Comparison of ENCODE assay signal across 14 cellular contexts in the genomic region with DNA sequence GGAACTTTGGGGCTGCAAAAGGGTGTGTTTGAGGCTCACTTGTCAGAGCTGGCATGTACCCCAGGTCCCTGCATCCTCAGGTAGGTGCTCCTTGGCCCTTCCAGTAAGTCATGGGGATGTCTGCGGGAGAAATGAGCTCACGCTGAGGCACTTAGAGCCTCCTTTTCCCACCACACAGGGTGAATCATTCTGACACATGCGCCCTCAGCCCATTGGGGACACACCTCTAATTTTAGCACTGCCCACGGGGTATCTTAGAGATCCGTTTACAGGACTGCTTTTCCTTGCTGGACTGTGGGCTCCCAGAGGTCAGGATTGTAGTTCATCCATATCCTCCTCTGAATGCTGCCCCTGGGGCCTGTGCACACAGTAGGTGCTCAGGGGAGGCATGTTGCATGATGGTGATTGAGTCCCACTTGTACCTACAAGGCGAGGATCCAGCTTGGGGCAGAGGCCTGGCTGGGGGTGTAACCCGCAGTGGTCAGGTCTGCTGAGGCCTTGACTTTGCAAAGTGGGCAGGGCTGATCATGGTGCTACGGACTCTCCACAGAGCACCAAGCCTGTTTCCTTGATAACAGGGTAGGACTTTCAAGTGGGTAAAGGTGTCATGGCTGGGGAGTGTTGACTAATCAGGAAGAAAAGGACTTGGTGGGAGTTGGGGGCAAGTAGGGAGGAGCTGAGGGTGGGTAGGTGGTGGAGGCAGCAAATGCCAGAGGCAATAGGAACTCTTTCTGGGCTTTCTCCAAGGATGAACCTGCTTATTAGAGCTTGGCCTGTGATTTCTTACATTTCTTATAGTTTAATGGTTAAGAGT. TPM values are rescaled to one million over a fixed set of nuclear protein-coding genes. Genes with fewer than 3 reads are reported as not detected.
DNase-seq lines count a peak whose midpoint lies in the region; ATAC-seq and TF ChIP-seq lines count a peak whose summit lies in the region.
"Had no signal": no experiment of that assay in that cellular context is flagged by ENCODE, and none has a peak within 500 bp of the region (broad histone marks: within the 10 kb centered on the region; RNA-seq: fewer than 3 reads in every experiment).

No MANE protein-coding gene starts in this region.

- no peak for TF ChIP-seq EP300 in sigmoid colon (IDR thresholded peaks at IDR 0.05)

- TF ChIP-seq POLR2A in sigmoid colon (IDR thresholded peaks at IDR 0.05): no peak

- no peak overlapping the region for H3K27ac Mint-ChIP-seq in endothelial cell (ENCODE audit: unreplicated experiment)
- H3K27ac Mint-ChIP-seq: stimulated activated memory B cell treated with anti-CD40 and anti-IgM and Interleukin-4, amounts not matched to agents 10 μg/mL and 1 μg/mL and 100 μg/mL, for 72 hours had no signal

- no peak for ATAC-seq in GM19395 (IDR thresholded peaks at IDR 0.05; ENCODE audit: unreplicated experiment)
- no peak for ATAC-seq in GM21576 (IDR thresholded peaks at IDR 0.05; ENCODE audit: unreplicated experiment)
- ATAC-seq: stimulated activated memory B cell treated with anti-CD40 and anti-IgM and Interleukin-4, amounts not matched to agents 10 μg/mL and 1 μg/mL and 100 μg/mL, for 72 hours had no signal

- DNase-seq in EH (ENCODE audit: low read depth) (peak; percentile 58), M059J (ENCODE audit: low read depth) (peak; percentile 94), endothelial cell (ENCODE audit: low spot score) (no peak), sigmoid colon (peak; percentile 56), GOT3 (lab: John Stamatoyannopoulos, UW) (no peak), tibial artery (no peak)
- DNase-seq: COR-L47, kidney, NCI-H2171 treated with DMSO at 0.1 percent for 48 hours had no signal

- WGBS in sigmoid colon, 2 donors: 75 to 84% methylated on average over 8 of the region's 8 CpGs

- H3K36me3 Mint-ChIP-seq in endothelial cell (ENCODE audit: low read depth, unreplicated experiment): peaks cover 15% of the 10 kb centered on the region
- H3K36me3 Mint-ChIP-seq: stimulated activated memory B cell treated with anti-CD40 and anti-IgM and Interleukin-4, amounts not matched to agents 10 μg/mL and 1 μg/mL and 100 μg/mL, for 72 hours had no signal

- H3K27me3 ChIP-seq in sigmoid colon (no peaks in the 10 kb centered on the region), tibial artery (no peaks in the 10 kb centered on the region)

- H3K9me3 ChIP-seq in sigmoid colon (no peaks in the 10 kb centered on the region), tibial artery (no peaks in the 10 kb centered on the region)

- no peaks in the 10 kb centered on the region for H3K9me3 Mint-ChIP-seq in endothelial cell (ENCODE audit: unreplicated experiment)
- H3K9me3 Mint-ChIP-seq: central memory CD8-positive, alpha-beta T cell; neural crest cell; stimulated activated memory B cell treated with anti-CD40 and anti-IgM and Interleukin-4, amounts not matched to agents 10 μg/mL and 1 μg/mL and 100 μg/mL, for 72 hours had no signal

- H3K27ac ChIP-seq in sigmoid colon (peak overlapping the region; percentile 79 to 93 (median 92)), tibial artery (peak overlapping the region in 1 of 2 donors; percentile 67)

- no peak overlapping the region for H3K4me3 ChIP-seq in sigmoid colon
- no peak overlapping the region for H3K4me3 ChIP-seq in tibial artery

- H3K36me3 ChIP-seq in sigmoid colon (peaks cover 0 to 17% (median 4%) of the 10 kb centered on the region in 4 donors), tibial artery (no peaks in the 10 kb centered on the region)

- intact Hi-C loops in sigmoid colon (cut with DNase I): no loop called here
- intact Hi-C loops in tibial artery (cut with DNase I; ENCODE audit: low total_unique reads): no loop called here

- H3K4me1 ChIP-seq in sigmoid colon (peaks cover 0 to 91% (median 87%) of the 10 kb centered on the region in 4 donors), tibial artery (peaks cover 10 to 38% (median 23%) of the 10 kb centered on the region in 4 donors)

- TF ChIP-seq CTCF in endothelial cell (IDR thresholded peaks at IDR 0.05; ENCODE audit: unreplicated experiment): no peak
- TF ChIP-seq CTCF in sigmoid colon (IDR thresholded peaks at IDR 0.05): no peak
- no peak for TF ChIP-seq CTCF in tibial artery (IDR thresholded peaks at IDR 0.05)

- H3K4me3 Mint-ChIP-seq in endothelial cell (ENCODE audit: unreplicated experiment): peak overlapping the region; percentile 37
- H3K4me3 Mint-ChIP-seq: central memory CD8-positive, alpha-beta T cell; neural crest cell; stimulated activated memory B cell treated with anti-CD40 and anti-IgM and Interleukin-4, amounts not matched to agents 10 μg/mL and 1 μg/mL and 100 μg/mL, for 72 hours had no signal

- H3K27me3 Mint-ChIP-seq in endothelial cell (ENCODE audit: unreplicated experiment): peaks cover 9% of the 10 kb centered on the region

- H3K4me1 Mint-ChIP-seq in endothelial cell (ENCODE audit: unreplicated experiment): peaks cover 58% of the 10 kb centered on the region

RNA-seq across cellular contexts. Expression of a gene that starts 5.8 kb away (rescaled TPM):
- 109 and 179 TPM in 2 replicates for total RNA-seq in M059J (2014; rRNA removed; shearing (Covaris generic))
- total RNA-seq in endothelial cell (ENCODE audit: unreplicated experiment): 195 TPM
- total RNA-seq in sigmoid colon: 10 to 100 TPM; 55.4 to 76.4 (median 67.4) TPM
- 100 to 1,000 TPM in 1 of 3 donors, 10 to 100 TPM in 2; 43.0 to 100 (median 70.9) TPM for polyA plus RNA-seq in sigmoid colon

RNA-seq across cellular contexts. Expression of a gene that starts 40.4 kb away (rescaled TPM):
- total RNA-seq in M059J (2014; rRNA removed; shearing (Covaris generic)): 0.05 and 0.15 TPM in 2 replicates
- total RNA-seq in endothelial cell (ENCODE audit: unreplicated experiment) (not detected), sigmoid colon (100 to 1,000 TPM; 161 to 184 (median 170) TPM)
- 10 to 100 TPM in 1 of 3 donors, 1 to 10 TPM in 1, not detected in 1; 6.0 to 14.4 TPM for polyA plus RNA-seq in sigmoid colon
- total RNA-seq: neural crest cell had no signal

Comparison
In these comparisons a context has a peak if more than half of its experiments do, and no peak if none do; other contexts are left out.
1. DNase-seq: peak in EH (single experiment), M059J (single experiment) and sigmoid colon (single experiment); none in endothelial cell (single experiment), GOT3 (single experiment) and tibial artery (0 of 2).
2. RNA of a gene that starts 40.4 kb away (total RNA-seq): 161 to 184 TPM in sigmoid colon; 0.05 to 0.15 TPM in M059J and not detected in endothelial cell (single experiment); every median in the first group is over 100 times any median in the second.